1 cellular context compared by ENCODE assay signal in the genomic region with DNA sequence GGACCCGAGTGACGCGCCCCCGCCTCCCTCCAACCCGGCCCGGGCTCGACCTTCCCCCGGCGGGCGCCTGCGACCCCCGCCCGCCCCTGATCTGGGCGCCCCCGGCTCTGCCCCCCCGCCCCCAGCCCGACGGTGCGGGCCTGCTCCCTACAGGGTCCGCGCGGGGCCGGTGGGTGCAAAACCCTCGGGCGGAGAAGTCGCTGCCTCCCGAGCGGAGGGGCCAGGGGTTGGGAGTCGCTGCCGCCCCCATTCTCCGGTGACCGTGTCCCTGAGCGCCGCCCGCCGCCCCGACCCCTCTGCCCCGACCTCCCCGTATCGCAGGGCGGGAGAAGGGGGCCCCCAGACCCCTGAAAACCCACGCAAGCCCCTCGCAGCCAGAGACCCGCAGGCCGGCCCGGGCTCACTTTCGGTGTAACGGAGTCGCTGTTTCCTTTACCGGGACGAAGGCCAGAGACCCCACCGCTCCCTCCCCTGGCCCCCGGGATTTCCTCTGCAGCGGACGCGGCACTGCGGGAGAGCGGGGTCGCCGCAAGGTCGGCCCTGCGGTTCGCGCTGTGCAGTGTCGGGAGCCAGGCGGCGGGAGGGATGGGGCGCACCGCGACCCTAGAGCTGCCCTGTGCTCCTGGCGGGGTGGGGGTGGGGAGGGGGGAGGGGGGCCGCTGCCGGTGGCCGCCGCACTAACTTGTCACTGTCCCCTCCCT.
TF ChIP-seq lines count a peak whose summit lies in the region.

No MANE protein-coding gene starts in this region.

TF ChIP-seq in K562, 482 proteins besides CTCF, POLR2A, EP300 and RAD21 (continued from another document):
- TF ChIP-seq PRPF4 (IDR thresholded peaks at IDR 0.05; ENCODE audit: insufficient read depth, low read depth, low read length, poor library complexity, severe bottlenecking) (no peak), ZBTB7A (IDR thresholded peaks at IDR 0.05; ENCODE audit: borderline replicate concordance, control insufficient read depth, low read depth, low read length) (peak; percentile 72; the same call in 1 of the 2 replicates), EGR1 (conservative IDR thresholded peaks at IDR 0.05) (0 out of 2 replicates have a peak, but pooled peaks have one; percentile 16)
